In genomic region chr3:46829699-46830208, GRCh38 we compare ENCODE assay signal across 13 cellular contexts. TPM values are rescaled to one million over a fixed set of nuclear protein-coding genes. Genes with fewer than 3 reads are reported as not detected.
DNase-seq lines count a peak whose midpoint lies in the region; ATAC-seq and TF ChIP-seq lines count a peak whose summit lies in the region.
"Had no signal": no experiment of that assay in that cellular context is flagged by ENCODE, and none has a peak within 500 bp of the region (broad histone marks: within the 10 kb centered on the region; RNA-seq: fewer than 3 reads in every experiment).

No MANE protein-coding gene starts in this region.

- no peaks in the 10 kb centered on the region for H3K9me3 Mint-ChIP-seq in CD8-positive, alpha-beta T cell
- peaks cover 5% of the 10 kb centered on the region for H3K9me3 Mint-ChIP-seq in activated naive CD8-positive, alpha-beta T cell treated with anti-CD3 and anti-CD28 coated beads, Interleukin-2, amount 10 ng/mL, durations not matched to agents 7 days and 5 days
- H3K9me3 Mint-ChIP-seq in nephron progenitor cell: peaks cover 3% of the 10 kb centered on the region
- H3K9me3 Mint-ChIP-seq: activated CD4-positive, alpha-beta T cell treated with anti-CD3 and anti-CD28 coated beads, Interleukin-2, amount 10 ng/mL, durations not matched to agents 7 days and 5 days; dendritic cell treated with granulocyte-macrophage colony-stimulating factor and Interleukin-4, amounts not matched to agents 40 ng/mL and 50 ng/mL, for 4 days; stimulated activated naive CD8-positive, alpha-beta T cell treated with anti-CD3 and anti-CD28 coated beads, Interleukin-15, Interleukin-2, amounts not matched to agents 100 ng/mL and 50 ng/mL, for 24 hours had no signal

- CTCF ChIA-PET in CD8-positive, alpha-beta T cell (lab: Charles Lee): no interaction called here

- DNase-seq in CD8-positive, alpha-beta T cell: peak in 1 of 7 experiments; percentile 26
- peak; percentile 56 for DNase-seq in GM19238 (ENCODE audit: insufficient read length, low spot score)
- peak; percentile 28 for DNase-seq in activated naive CD8-positive, alpha-beta T cell treated with anti-CD3 and anti-CD28 coated beads, Interleukin-2, amount 10 ng/mL, durations not matched to agents 7 days and 5 days
- no peak for DNase-seq in nephron progenitor cell
- no peak for DNase-seq in NCI-H446 (lab: John Stamatoyannopoulos, UW)
- DNase-seq in UCSD-AML1 (lab: John Stamatoyannopoulos, UW; ENCODE audit: unreplicated experiment): no peak
- DNase-seq: activated CD4-positive, alpha-beta T cell treated with anti-CD3 and anti-CD28 coated beads, Interleukin-2, amount 10 ng/mL, durations not matched to agents 7 days and 5 days; IMR-90 had no signal

- intact Hi-C loops in CD8-positive, alpha-beta T cell (cut with DNase I, micrococcal nuclease): no loop called here

- no peaks in the 10 kb centered on the region for H3K4me1 Mint-ChIP-seq in CD8-positive, alpha-beta T cell (ENCODE audit: low read depth)
- peaks cover 16% of the 10 kb centered on the region for H3K4me1 Mint-ChIP-seq in activated naive CD8-positive, alpha-beta T cell treated with anti-CD3 and anti-CD28 coated beads, Interleukin-2, amount 10 ng/mL, durations not matched to agents 7 days and 5 days
- H3K4me1 Mint-ChIP-seq in nephron progenitor cell: no peaks in the 10 kb centered on the region

- no peak overlapping the region for H3K27ac ChIP-seq in CD8-positive, alpha-beta T cell (ENCODE audit: low read depth, low read length)
- H3K27ac ChIP-seq: BLaER1 had no signal

- H3K4me3 Mint-ChIP-seq in CD8-positive, alpha-beta T cell: no peak overlapping the region
- H3K4me3 Mint-ChIP-seq in activated naive CD8-positive, alpha-beta T cell treated with anti-CD3 and anti-CD28 coated beads, Interleukin-2, amount 10 ng/mL, durations not matched to agents 7 days and 5 days: no peak overlapping the region
- H3K4me3 Mint-ChIP-seq in nephron progenitor cell: no peak overlapping the region
- H3K4me3 Mint-ChIP-seq: activated CD4-positive, alpha-beta T cell treated with anti-CD3 and anti-CD28 coated beads, Interleukin-2, amount 10 ng/mL, durations not matched to agents 7 days and 5 days; dendritic cell treated with granulocyte-macrophage colony-stimulating factor and Interleukin-4, amounts not matched to agents 40 ng/mL and 50 ng/mL, for 4 days; stimulated activated naive CD8-positive, alpha-beta T cell treated with anti-CD3 and anti-CD28 coated beads, Interleukin-15, Interleukin-2, amounts not matched to agents 100 ng/mL and 50 ng/mL, for 24 hours had no signal

- no peaks in the 10 kb centered on the region for H3K4me1 ChIP-seq in CD8-positive, alpha-beta T cell (ENCODE audit: insufficient read depth, low read length)
- H3K4me1 ChIP-seq: BLaER1 had no signal

- H3K4me3 ChIP-seq in CD8-positive, alpha-beta T cell (ENCODE audit: low read depth, low read length): no peak overlapping the region
- H3K4me3 ChIP-seq: BLaER1 had no signal

- no peak for TF ChIP-seq CTCF in CD8-positive, alpha-beta T cell (IDR thresholded peaks at IDR 0.05)
- TF ChIP-seq CTCF in nephron progenitor cell (IDR thresholded peaks at IDR 0.05): no peak

- POLR2A ChIA-PET in CD8-positive, alpha-beta T cell (lab: Charles Lee): no interaction called here
- POLR2A ChIA-PET in activated naive CD8-positive, alpha-beta T cell treated with anti-CD3 and anti-CD28 coated beads, Interleukin-2, amount 10 ng/mL, durations not matched to agents 7 days and 5 days (lab: Charles Lee): no interaction called here

- ATAC-seq in CD8-positive, alpha-beta T cell: peak; percentile 65
- ATAC-seq in HG03095 (IDR thresholded peaks at IDR 0.05; ENCODE audit: unreplicated experiment): peak; percentile 70
- peak; percentile 75 for ATAC-seq in activated naive CD8-positive, alpha-beta T cell treated with anti-CD3 and anti-CD28 coated beads, Interleukin-2, amount 10 ng/mL, durations not matched to agents 7 days and 5 days (ENCODE audit: low read depth)
- no peak for ATAC-seq in GM19023 (IDR thresholded peaks at IDR 0.05; ENCODE audit: unreplicated experiment)

- no peaks in the 10 kb centered on the region for H3K36me3 ChIP-seq in CD8-positive, alpha-beta T cell (ENCODE audit: insufficient read depth, low read length)
- H3K36me3 ChIP-seq: BLaER1 had no signal

- no peaks in the 10 kb centered on the region for H3K36me3 Mint-ChIP-seq in CD8-positive, alpha-beta T cell
- H3K36me3 Mint-ChIP-seq in activated naive CD8-positive, alpha-beta T cell treated with anti-CD3 and anti-CD28 coated beads, Interleukin-2, amount 10 ng/mL, durations not matched to agents 7 days and 5 days: peaks cover 4% of the 10 kb centered on the region
- H3K36me3 Mint-ChIP-seq in nephron progenitor cell (ENCODE audit: low read depth): no peaks in the 10 kb centered on the region

- no peak overlapping the region for H3K27ac Mint-ChIP-seq in CD8-positive, alpha-beta T cell
- no peak overlapping the region for H3K27ac Mint-ChIP-seq in activated naive CD8-positive, alpha-beta T cell treated with anti-CD3 and anti-CD28 coated beads, Interleukin-2, amount 10 ng/mL, durations not matched to agents 7 days and 5 days
- no peak overlapping the region for H3K27ac Mint-ChIP-seq in nephron progenitor cell
- H3K27ac Mint-ChIP-seq: activated CD4-positive, alpha-beta T cell treated with anti-CD3 and anti-CD28 coated beads, Interleukin-2, amount 10 ng/mL, durations not matched to agents 7 days and 5 days; dendritic cell treated with granulocyte-macrophage colony-stimulating factor and Interleukin-4, amounts not matched to agents 40 ng/mL and 50 ng/mL, for 4 days; stimulated activated naive CD8-positive, alpha-beta T cell treated with anti-CD3 and anti-CD28 coated beads, Interleukin-15, Interleukin-2, amounts not matched to agents 100 ng/mL and 50 ng/mL, for 24 hours had no signal

- no peaks in the 10 kb centered on the region for H3K27me3 Mint-ChIP-seq in CD8-positive, alpha-beta T cell (ENCODE audit: low read depth)
- peaks cover 7% of the 10 kb centered on the region for H3K27me3 Mint-ChIP-seq in activated naive CD8-positive, alpha-beta T cell treated with anti-CD3 and anti-CD28 coated beads, Interleukin-2, amount 10 ng/mL, durations not matched to agents 7 days and 5 days
- peaks cover 12% of the 10 kb centered on the region for H3K27me3 Mint-ChIP-seq in nephron progenitor cell (ENCODE audit: low read depth, poor library complexity)
- H3K27me3 Mint-ChIP-seq: stimulated activated naive CD8-positive, alpha-beta T cell treated with anti-CD3 and anti-CD28 coated beads, Interleukin-15, Interleukin-2, amounts not matched to agents 100 ng/mL and 50 ng/mL, for 24 hours had no signal

- no peaks in the 10 kb centered on the region for H3K27me3 ChIP-seq in CD8-positive, alpha-beta T cell (ENCODE audit: insufficient read depth, low read length)
- H3K27me3 ChIP-seq: BLaER1 had no signal

- no peaks in the 10 kb centered on the region for H3K9me3 ChIP-seq in CD8-positive, alpha-beta T cell (ENCODE audit: low read length)

RNA-seq across cellular contexts. Expression of gene MYL3, which starts 33.5 kb away (rescaled TPM):
- not detected for total RNA-seq in CD8-positive, alpha-beta T cell
- total RNA-seq in activated naive CD8-positive, alpha-beta T cell treated with anti-CD3 and anti-CD28 coated beads, Interleukin-2, amount 10 ng/mL, durations not matched to agents 7 days and 5 days: not detected
- total RNA-seq: activated CD4-positive, alpha-beta T cell treated with anti-CD3 and anti-CD28 coated beads, Interleukin-2, amount 10 ng/mL, durations not matched to agents 7 days and 5 days; IMR-90 had no signal

RNA-seq across cellular contexts. Expression of gene PTH1R, which starts 47.8 kb away (rescaled TPM):
- not detected for total RNA-seq in CD8-positive, alpha-beta T cell
- not detected for total RNA-seq in activated naive CD8-positive, alpha-beta T cell treated with anti-CD3 and anti-CD28 coated beads, Interleukin-2, amount 10 ng/mL, durations not matched to agents 7 days and 5 days
- total RNA-seq: activated CD4-positive, alpha-beta T cell treated with anti-CD3 and anti-CD28 coated beads, Interleukin-2, amount 10 ng/mL, durations not matched to agents 7 days and 5 days had no signal

Comparison
In these comparisons a context has a peak if more than half of its experiments do, and no peak if none do; other contexts are left out.
1. DNase-seq: peak in GM19238 (single experiment) and activated naive CD8-positive, alpha-beta T cell treated with anti-CD3 and anti-CD28 coated beads, Interleukin-2, amount 10 ng/mL, durations not matched to agents 7 days and 5 days (single experiment); none in nephron progenitor cell (single experiment), NCI-H446 (0 of 2) and UCSD-AML1 (single experiment).